Comparison of ENCODE assay signal across 20 cellular contexts in genomic region chr6:163323274-163323673, GRCh38.
"Had no signal": no experiment of that assay in that cellular context is flagged by ENCODE, and none has a peak within 500 bp of the region (broad histone marks: within the 10 kb centered on the region; RNA-seq: fewer than 3 reads in every experiment).

No MANE protein-coding gene starts in this region.

- ATAC-seq: effector memory CD8-positive, alpha-beta T cell; naive thymus-derived CD4-positive, alpha-beta T cell; right lobe of liver; stimulated activated effector memory CD8-positive, alpha-beta T cell treated with anti-CD3 and anti-CD28 coated beads, Interleukin-12 subunit alpha, Interleukin-12 subunit beta, amount 100 ng/mL, for 72 hours; upper lobe of right lung had no signal

- H3K36me3 ChIP-seq: esophagus muscularis mucosa, neutrophil, right lobe of liver, suprapubic skin, tibial artery, upper lobe of right lung, vagina had no signal

- H3K4me3 ChIP-seq: esophagus muscularis mucosa, psoas muscle, right lobe of liver, suprapubic skin, tibial artery, upper lobe of right lung, vagina had no signal

- H3K27me3 ChIP-seq: esophagus muscularis mucosa, right lobe of liver, suprapubic skin, tibial artery, upper lobe of right lung, vagina had no signal

- H3K4me1 ChIP-seq: upper lobe of right lung had no signal

- H3K27ac ChIP-seq: epithelial cell of prostate, neutrophil, psoas muscle, right lobe of liver, suprapubic skin, tibial artery, upper lobe of right lung, vagina had no signal

- DNase-seq: effector memory CD8-positive, alpha-beta T cell; immature natural killer cell; left cardiac atrium; left ventricle myocardium superior; naive thymus-derived CD4-positive, alpha-beta T cell; nephron progenitor cell; psoas muscle; retina; right lobe of liver; stimulated activated CD4-positive, alpha-beta T cell treated with anti-CD3 and anti-CD28 coated beads, Interleukin-4, amount 100 ng/mL, for 1 hour; stimulated activated CD8-positive, alpha-beta memory T cell treated with anti-CD3 and anti-CD28 coated beads, Interleukin-4, amount 100 ng/mL, for 48 hours; tibial artery; upper lobe of right lung had no signal

- H3K9me3 ChIP-seq: esophagus muscularis mucosa, neutrophil, psoas muscle, right lobe of liver, suprapubic skin, tibial artery, upper lobe of right lung, vagina had no signal

- FAIRE-seq: keratinocyte had no signal
